ENCODE assay signal across 13 cellular contexts in genomic region chr22:24391836-24392217, GRCh38. TPM values are rescaled to one million over a fixed set of nuclear protein-coding genes. Genes with fewer than 3 reads are reported as not detected.
DNase-seq lines count a peak whose midpoint lies in the region; ATAC-seq and TF ChIP-seq lines count a peak whose summit lies in the region.
"Had no signal": no experiment of that assay in that cellular context is flagged by ENCODE, and none has a peak within 500 bp of the region (broad histone marks: within the 10 kb centered on the region; RNA-seq: fewer than 3 reads in every experiment).

No MANE protein-coding gene starts in this region.

- no peaks in the 10 kb centered on the region for H3K9me3 Mint-ChIP-seq in stimulated activated naive B cell treated with anti-CD40 and anti-IgM and Interleukin-4, amounts not matched to agents 10 μg/mL and 1 μg/mL and 100 μg/mL, for 72 hours
- H3K9me3 Mint-ChIP-seq: H9 had no signal

- H3K27me3 ChIP-seq in Karpas-422 (ENCODE audit: low read length) (no peaks in the 10 kb centered on the region), osteoblast (ENCODE audit: insufficient read depth, low read length) (no peaks in the 10 kb centered on the region)
- H3K27me3 ChIP-seq: uterus had no signal

- H3K4me1 Mint-ChIP-seq in stimulated activated naive B cell treated with anti-CD40 and anti-IgM and Interleukin-4, amounts not matched to agents 10 μg/mL and 1 μg/mL and 100 μg/mL, for 72 hours: peaks cover 2 to 5% of the 10 kb centered on the region in 2 donors
- H3K4me1 Mint-ChIP-seq: H9 had no signal

- TF ChIP-seq CTCF in choroid plexus epithelial cell (conservative IDR thresholded peaks at IDR 0.05; ENCODE audit: low read depth, low read length) (no peak), osteoblast (IDR thresholded peaks at IDR 0.05; ENCODE audit: extremely low read depth, low read depth, low read length) (no peak), GM10266 (IDR thresholded peaks at IDR 0.05; ENCODE audit: control insufficient read depth, insufficient read depth, low read depth, missing control alignments) (no peak)

- DNase-seq in CD1c-positive myeloid dendritic cell (ENCODE audit: extremely low spot score): peak; percentile 43
- no peak for DNase-seq in Karpas-422
- DNase-seq in choroid plexus epithelial cell (ENCODE audit: low read depth): peak; percentile 86
- DNase-seq in osteoblast (ENCODE audit: insufficient read length, low spot score, missing footprints): peak; percentile 68
- DNase-seq in stimulated activated naive B cell treated with anti-CD40 and anti-IgM and Interleukin-4, amounts not matched to agents 10 μg/mL and 1 μg/mL and 100 μg/mL, for 72 hours: no peak
- no peak for DNase-seq in GM10266 (ENCODE audit: extremely low spot score)
- DNase-seq: activated T-cell treated with anti-CD3 and anti-CD28 coated beads, Interleukin-2, amount 50 U/mL, for 48 hours; H9; NCI-H526 treated with DMSO at 0.1 percent for 48 hours; nucleus accumbens; uterus had no signal

- ATAC-seq in stimulated activated naive B cell treated with anti-CD40 and anti-IgM and Interleukin-4, amounts not matched to agents 10 μg/mL and 1 μg/mL and 100 μg/mL, for 72 hours (replicated peaks): no peak
- no peak for ATAC-seq in HG03108 (IDR thresholded peaks at IDR 0.05; ENCODE audit: unreplicated experiment)

- no peak overlapping the region for H3K4me3 Mint-ChIP-seq in stimulated activated naive B cell treated with anti-CD40 and anti-IgM and Interleukin-4, amounts not matched to agents 10 μg/mL and 1 μg/mL and 100 μg/mL, for 72 hours
- H3K4me3 Mint-ChIP-seq: H9 had no signal

- H3K79me2 ChIP-seq in Karpas-422 (ENCODE audit: low read length) (peaks cover 27% of the 10 kb centered on the region), osteoblast (ENCODE audit: insufficient read depth, low read length) (peaks cover 13% of the 10 kb centered on the region)

- H3K36me3 Mint-ChIP-seq in stimulated activated naive B cell treated with anti-CD40 and anti-IgM and Interleukin-4, amounts not matched to agents 10 μg/mL and 1 μg/mL and 100 μg/mL, for 72 hours: peaks cover 31 to 36% of the 10 kb centered on the region in 2 donors

- H3K4me2 ChIP-seq in Karpas-422 (ENCODE audit: low read depth, low read length, poor library complexity, severe bottlenecking): no peak overlapping the region
- peak overlapping the region; percentile 4 for H3K4me2 ChIP-seq in osteoblast (ENCODE audit: insufficient read depth, low read length)

- no peaks in the 10 kb centered on the region; the same call in 1 of the 2 replicates for H3K36me3 ChIP-seq in Karpas-422 (ENCODE audit: insufficient read depth, low read length)
- H3K36me3 ChIP-seq in osteoblast (ENCODE audit: insufficient read depth, low read length): peaks cover 11% of the 10 kb centered on the region
- H3K36me3 ChIP-seq: uterus had no signal

- H3K9me2 ChIP-seq in Karpas-422 (replicated peaks; ENCODE audit: insufficient read depth, low read length): no peaks in the 10 kb centered on the region

- peaks cover 22% of the 10 kb centered on the region for H3K4me1 ChIP-seq in Karpas-422 (ENCODE audit: low read length)
- peaks cover 24% of the 10 kb centered on the region for H3K4me1 ChIP-seq in osteoblast (ENCODE audit: insufficient read depth, low read length)

- H3K27ac ChIP-seq in Karpas-422 (ENCODE audit: low read length): peak overlapping the region; percentile 41; the same call in 1 of the 2 replicates
- H3K27ac ChIP-seq in osteoblast (ENCODE audit: low read depth, low read length): peak overlapping the region; percentile 38

- H2AFZ ChIP-seq in Karpas-422 (ENCODE audit: low read length) (no peak overlapping the region), osteoblast (ENCODE audit: low read length) (no peak overlapping the region)

- no peaks in the 10 kb centered on the region for H4K20me1 ChIP-seq in Karpas-422 (ENCODE audit: insufficient read depth, low read depth, low read length)
- no peaks in the 10 kb centered on the region for H4K20me1 ChIP-seq in osteoblast (ENCODE audit: insufficient read depth, low read length)

- H3K27me3 Mint-ChIP-seq in stimulated activated naive B cell treated with anti-CD40 and anti-IgM and Interleukin-4, amounts not matched to agents 10 μg/mL and 1 μg/mL and 100 μg/mL, for 72 hours: no peaks in the 10 kb centered on the region

- no peak overlapping the region for H3K27ac Mint-ChIP-seq in stimulated activated naive B cell treated with anti-CD40 and anti-IgM and Interleukin-4, amounts not matched to agents 10 μg/mL and 1 μg/mL and 100 μg/mL, for 72 hours

- H3K9me3 ChIP-seq in Karpas-422 (ENCODE audit: low read length) (no peaks in the 10 kb centered on the region), osteoblast (ENCODE audit: low read depth, low read length) (no peaks in the 10 kb centered on the region)
- H3K9me3 ChIP-seq: uterus had no signal

- H3K4me3 ChIP-seq in Karpas-422 (ENCODE audit: low read length) (no peak overlapping the region), choroid plexus epithelial cell (ENCODE audit: low read depth, low read length) (no peak overlapping the region), osteoblast (ENCODE audit: insufficient read depth, low read length) (no peak overlapping the region)
- H3K4me3 ChIP-seq: coronary artery, uterus had no signal

- no peak overlapping the region for H3K9ac ChIP-seq in Karpas-422 (ENCODE audit: low read length)

RNA-seq across cellular contexts. Expression of gene ADORA2A, which starts 35.6 kb away (rescaled TPM):
- total RNA-seq in Karpas-422 (2014; rRNA removed; shearing (Covaris generic); ENCODE audit: low replicate concordance): 65.9 and 86.7 TPM in 2 replicates
- total RNA-seq in osteoblast: 0.72 and 1.2 TPM in 2 replicates

Comparison
In these comparisons a context has a peak if more than half of its experiments do, and no peak if none do; other contexts are left out.
1. DNase-seq: peak in CD1c-positive myeloid dendritic cell (single experiment), choroid plexus epithelial cell (single experiment) and osteoblast (single experiment); none in Karpas-422 (single experiment), stimulated activated naive B cell treated with anti-CD40 and anti-IgM and Interleukin-4, amounts not matched to agents 10 μg/mL and 1 μg/mL and 100 μg/mL, for 72 hours (single experiment) and GM10266 (single experiment).
2. RNA of gene ADORA2A, which starts 35.6 kb away (total RNA-seq): 65.9 to 86.7 TPM in Karpas-422; 0.72 to 1.2 TPM in osteoblast; every median in the first group is over 10 times any median in the second.